Comparison of ENCODE assay signal across 8 cellular contexts in the genomic region with DNA sequence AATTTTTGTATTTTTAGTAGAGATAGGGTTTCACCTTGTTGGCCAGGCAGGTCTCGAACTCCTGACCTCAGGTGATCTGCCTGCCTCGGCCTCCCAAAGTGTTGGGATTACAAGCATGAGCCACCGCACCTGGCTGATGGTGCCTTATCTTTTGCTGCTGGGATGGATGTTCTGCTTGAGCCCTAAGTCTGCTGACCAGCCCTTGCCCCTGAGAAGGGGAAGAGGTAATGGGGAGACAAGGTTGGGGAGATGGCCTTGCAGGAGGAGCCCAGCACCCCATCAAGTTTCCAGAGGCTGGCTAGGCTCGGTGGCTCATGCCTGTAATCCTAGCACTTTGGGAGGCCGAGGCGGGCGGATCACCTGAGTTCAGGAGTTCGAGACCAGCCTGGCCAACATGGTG. TPM values are rescaled to one million over a fixed set of nuclear protein-coding genes. Genes with fewer than 3 reads are reported as not detected.
A peak's percentile ranks its signal among the peaks of the same experiment; 100 is the strongest.
DNase-seq lines count a peak whose midpoint lies in the region; ATAC-seq, FAIRE-seq and TF ChIP-seq lines count a peak whose summit lies in the region.
"Not testable (repeated sequence)": the region's sequence is repeated elsewhere in the genome, so short reads cannot be mapped to it uniquely, and the experiment has no call there.

No MANE protein-coding gene starts in this region.

- DNase-seq in CD4-positive, alpha-beta T cell; activated CD4-positive, alpha-beta T cell treated with anti-CD3 and anti-CD28 coated beads for 36 hours; activated T-cell treated with anti-CD3 and anti-CD28 coated beads, Interleukin-2, amount 50 U/mL, for 72 hours; K562 (ENCODE audit: extremely low read depth in 1 of 4, low spot score in 3 of 4); memory B cell (ENCODE audit: low spot score in 2 of 2): not testable (repeated sequence)
- peak; percentile 12 to 48 for DNase-seq in tibial artery

- in situ Hi-C loops in K562 (cut with MboI) = not testable (repeated sequence)

- H3K79me2 ChIP-seq in KMS-11 (ENCODE audit: insufficient read depth, low read depth); K562 (ENCODE audit: control insufficient read depth, insufficient read depth, low read length): not testable (repeated sequence)

- not testable (repeated sequence) for FAIRE-seq in K562 (lab: Jason Lieb, UNC)

- H3K4me1 Mint-ChIP-seq in CD4-positive, alpha-beta T cell (ENCODE audit: low read depth) = peaks cover 74% of the 10 kb centered on the region
- peaks cover 84% of the 10 kb centered on the region for H3K4me1 Mint-ChIP-seq in activated CD4-positive, alpha-beta T cell treated with anti-CD3 and anti-CD28 coated beads for 36 hours
- peaks cover 85% of the 10 kb centered on the region for H3K4me1 Mint-ChIP-seq in activated T-cell treated with anti-CD3 and anti-CD28 coated beads, Interleukin-2, amount 50 U/mL, for 72 hours (ENCODE audit: low read depth)
- peaks cover 50% of the 10 kb centered on the region for H3K4me1 Mint-ChIP-seq in memory B cell

- H4K20me1 ChIP-seq in KMS-11 (ENCODE audit: insufficient read depth); K562 (replicated peaks; ENCODE audit: control insufficient read depth, insufficient read depth, low read length): not testable (repeated sequence)

- intact Hi-C loops in CD4-positive, alpha-beta T cell (cut with DNase I, micrococcal nuclease) = loop anchor here (1.0 to 10.0 kb wide), 3 partner anchors 72 to 178 kb away; a partner anchor contains a TSS
- intact Hi-C loops in activated CD4-positive, alpha-beta T cell treated with anti-CD3 and anti-CD28 coated beads for 36 hours (cut with DNase I, micrococcal nuclease) = loop anchor here (5.0 to 10.0 kb wide), 4 partner anchors 318 to 820 kb away; a partner anchor contains a TSS
- intact Hi-C loops in K562 (cut with micrococcal nuclease) = not testable (repeated sequence)
- intact Hi-C loops in tibial artery (cut with DNase I; ENCODE audit: low total_unique reads) = loop anchor here (5.0 kb wide), 1 partner anchor 233 kb away; no protein-coding TSS in a partner anchor

- not testable (repeated sequence) for H2AFZ ChIP-seq in KMS-11 (ENCODE audit: low read depth)
- H2AFZ ChIP-seq in K562 (ENCODE audit: low read depth, low read length) = 0 out of 2 replicates have a peak overlapping the region, but pooled peaks have one; percentile 21

- not testable (repeated sequence) for H3K9me3 Mint-ChIP-seq in CD4-positive, alpha-beta T cell; activated CD4-positive, alpha-beta T cell treated with anti-CD3 and anti-CD28 coated beads for 36 hours (ENCODE audit: low read depth); activated T-cell treated with anti-CD3 and anti-CD28 coated beads, Interleukin-2, amount 50 U/mL, for 72 hours; memory B cell

- not testable (repeated sequence) for TF ChIP-seq RAD21 in K562 (CRISPR knock-in tag; conservative IDR thresholded peaks at IDR 0.05 in 1 of 2, IDR thresholded peaks at IDR 0.05 in 1 of 2)

- not testable (repeated sequence) for TF ChIP-seq POLR2A in K562 (conservative IDR thresholded peaks at IDR 0.05)

- H3K4me1 ChIP-seq in KMS-11 (ENCODE audit: low read depth, poor library complexity, severe bottlenecking) = peaks cover 33% of the 10 kb centered on the region
- H3K4me1 ChIP-seq in K562 (replicated peaks in 1 of 2; ENCODE audit: control insufficient read depth in 2 of 2, insufficient read depth in 2 of 2, low read length in 2 of 2) = peaks cover 49 to 61% of the 10 kb centered on the region in 2 experiments
- peaks cover 98 to 100% of the 10 kb centered on the region in 2 experiments for H3K4me1 ChIP-seq in neutrophil (ENCODE audit: control insufficient read depth in 1 of 2, insufficient read depth in 1 of 2, low read depth in 1 of 2, low read length in 1 of 2)
- H3K4me1 ChIP-seq in tibial artery = peaks cover 0 to 19% (median 5%) of the 10 kb centered on the region in 4 donors

- WGBS in K562 (ENCODE audit: insufficient coverage, low coverage, missing lambda C conversion rate) = 74% methylated on average over 8 of the region's 8 CpGs

- H3K4me3 ChIP-seq in KMS-11 (IDR thresholded peaks at IDR 0.05; ENCODE audit: insufficient read depth, low read depth, low read length); K562; tibial artery: not testable (repeated sequence)
- peak overlapping the region in 1 of 2 experiments; percentile 6 for H3K4me3 ChIP-seq in neutrophil (ENCODE audit: low read depth in 1 of 2, low read length in 1 of 2)

- H3K36me3 ChIP-seq in KMS-11 (ENCODE audit: insufficient read depth); K562 (ENCODE audit: control insufficient read depth, insufficient read depth, low read length); tibial artery: not testable (repeated sequence)
- peaks cover 15% of the 10 kb centered on the region for H3K36me3 ChIP-seq in neutrophil

- H3K9ac ChIP-seq in KMS-11; K562 (ENCODE audit: insufficient read depth in 1 of 2, low read depth in 2 of 2, low read length in 2 of 2): not testable (repeated sequence)

- POLR2A ChIA-PET in CD4-positive, alpha-beta T cell (lab: Charles Lee) = interaction anchor here (0.9 to 4.9 kb wide), 6 partner anchors 15 to 96 kb away, joined by 3 to 50 read pairs (median 6); a partner anchor contains a TSS
- POLR2A ChIA-PET in activated CD4-positive, alpha-beta T cell treated with anti-CD3 and anti-CD28 coated beads for 36 hours (lab: Charles Lee) = interaction anchor here (0.7 kb wide), 1 partner anchor 26 kb away, joined by 3 read pairs; no protein-coding TSS in a partner anchor
- POLR2A ChIA-PET in K562 (lab: Yijun Ruan, JAX) = interaction anchor here (0.6 kb wide), 1 partner anchor 807 kb away, joined by 3 read pairs; no protein-coding TSS in a partner anchor

- H3K27ac Mint-ChIP-seq in CD4-positive, alpha-beta T cell = peak overlapping the region; percentile 97
- H3K27ac Mint-ChIP-seq in activated CD4-positive, alpha-beta T cell treated with anti-CD3 and anti-CD28 coated beads for 36 hours; activated T-cell treated with anti-CD3 and anti-CD28 coated beads, Interleukin-2, amount 50 U/mL, for 72 hours: not testable (repeated sequence)
- H3K27ac Mint-ChIP-seq in memory B cell = peak overlapping the region; percentile 99

- H3K27me3 Mint-ChIP-seq in CD4-positive, alpha-beta T cell; activated CD4-positive, alpha-beta T cell treated with anti-CD3 and anti-CD28 coated beads for 36 hours; activated T-cell treated with anti-CD3 and anti-CD28 coated beads, Interleukin-2, amount 50 U/mL, for 72 hours (ENCODE audit: low read depth); memory B cell: not testable (repeated sequence)

- not testable (repeated sequence) for H3K27me3 ChIP-seq in CD4-positive, alpha-beta T cell (ENCODE audit: control insufficient read depth, insufficient read depth, low read length); KMS-11 (ENCODE audit: insufficient read depth, low read depth); K562 (ENCODE audit: control insufficient read depth in 2 of 2, insufficient read depth in 2 of 2, low read length in 2 of 2); neutrophil
- H3K27me3 ChIP-seq in tibial artery = peaks cover 0 to 40% of the 10 kb centered on the region in 2 donors

- not testable (repeated sequence) for H3K9me3 ChIP-seq in CD4-positive, alpha-beta T cell (ENCODE audit: control insufficient read depth, low read length); K562 (replicated peaks; ENCODE audit: control insufficient read depth, insufficient read depth, low read depth, low read length); neutrophil; tibial artery

- not testable (repeated sequence) for BruUV-seq in K562 (replicated peaks; lab: Mats Ljungman, UMichigan)

- not testable (repeated sequence) for H3K9me1 ChIP-seq in K562 (ENCODE audit: control insufficient read depth, insufficient read depth, low read length)

- H3K4me2 ChIP-seq in KMS-11 = peak overlapping the region; percentile 59; the same call in 1 of the 2 replicates
- not testable (repeated sequence) for H3K4me2 ChIP-seq in K562 (ENCODE audit: insufficient read depth, low read length)

- H3K36me3 Mint-ChIP-seq in CD4-positive, alpha-beta T cell (ENCODE audit: low read depth); activated CD4-positive, alpha-beta T cell treated with anti-CD3 and anti-CD28 coated beads for 36 hours (ENCODE audit: low read depth); activated T-cell treated with anti-CD3 and anti-CD28 coated beads, Interleukin-2, amount 50 U/mL, for 72 hours (ENCODE audit: insufficient read depth in 2 of 2); memory B cell: not testable (repeated sequence)

- TF ChIP-seq EP300 in K562 (IDR thresholded peaks at IDR 0.05; ENCODE audit: low read length) = not testable (repeated sequence)

- H3K4me3 Mint-ChIP-seq in CD4-positive, alpha-beta T cell; memory B cell: not testable (repeated sequence)
- H3K4me3 Mint-ChIP-seq in activated CD4-positive, alpha-beta T cell treated with anti-CD3 and anti-CD28 coated beads for 36 hours = peak overlapping the region; percentile 27
- peak overlapping the region; percentile 64 to 71 for H3K4me3 Mint-ChIP-seq in activated T-cell treated with anti-CD3 and anti-CD28 coated beads, Interleukin-2, amount 50 U/mL, for 72 hours

- TF ChIP-seq CTCF in CD4-positive, alpha-beta T cell (IDR thresholded peaks at IDR 0.05); KMS-11 (conservative IDR thresholded peaks at IDR 0.05; ENCODE audit: low read depth, low read length); K562 (IDR thresholded peaks at IDR 0.05 in 2 of 3, conservative IDR thresholded peaks at IDR 0.05 in 1 of 3; ENCODE audit: insufficient read depth in 2 of 3, low read depth in 1 of 3, low read length in 3 of 3); neutrophil (IDR thresholded peaks at IDR 0.05); tibial artery (IDR thresholded peaks at IDR 0.05): not testable (repeated sequence)

- H3K27ac ChIP-seq in CD4-positive, alpha-beta T cell (ENCODE audit: low read depth, low read length); KMS-11; K562 (ENCODE audit: extremely low read depth, low read depth, low read length); tibial artery: not testable (repeated sequence)
- peak overlapping the region; percentile 96 for H3K27ac ChIP-seq in neutrophil

- ATAC-seq in CD4-positive, alpha-beta T cell (ENCODE audit: poor library complexity); activated CD4-positive, alpha-beta T cell treated with anti-CD3 and anti-CD28 coated beads for 36 hours; activated T-cell treated with anti-CD3 and anti-CD28 coated beads, Interleukin-2, amount 50 U/mL, for 72 hours (replicated peaks in 1 of 2); K562; memory B cell (ENCODE audit: low read depth): not testable (repeated sequence)

- CTCF ChIA-PET in CD4-positive, alpha-beta T cell (lab: Charles Lee) = interaction anchor here (0.7 to 4.2 kb wide), 8 partner anchors 7 to 178 kb away, joined by 3 to 33 read pairs (median 4); a partner anchor contains a TSS
- CTCF ChIA-PET in activated CD4-positive, alpha-beta T cell treated with anti-CD3 and anti-CD28 coated beads for 36 hours (lab: Charles Lee) = interaction anchor here (0.5 to 1.6 kb wide), 5 partner anchors 11 to 380 kb away, joined by 3 to 4 read pairs (median 3); no protein-coding TSS in a partner anchor
- CTCF ChIA-PET in K562 (lab: Yijun Ruan, JAX; ENCODE audit: low intra/inter-chr PET ratio) = interaction anchor here (1.0 to 1.5 kb wide), 3 partner anchors 71 to 236 kb away, joined by 3 to 7 read pairs (median 6); a partner anchor contains a TSS

RNA-seq across cellular contexts. Expression of a gene that starts 6.0 kb away (rescaled TPM):
- total RNA-seq in CD4-positive, alpha-beta T cell = 10 to 100 TPM; 58.5 to 63.5 TPM
- total RNA-seq in activated CD4-positive, alpha-beta T cell treated with anti-CD3 and anti-CD28 coated beads for 36 hours = 10 to 100 TPM; 63.0 to 65.1 TPM
- 10 to 100 TPM; 50.7 to 68.2 TPM for total RNA-seq in activated T-cell treated with anti-CD3 and anti-CD28 coated beads, Interleukin-2, amount 50 U/mL, for 72 hours
- 8.9 and 13.3 TPM in 2 replicates for total RNA-seq in K562 (2011; cell fraction: chromatin; rRNA removed; ENCODE audit: low replicate concordance)
- total RNA-seq in K562 (2011; cell fraction: nucleolus; rRNA removed) = 5.0 and 5.2 TPM in 2 replicates
- 4.5 and 6.2 TPM in 2 replicates for total RNA-seq in K562 (2011; cell fraction: nucleoplasm; rRNA removed)
- total RNA-seq in K562 (2014; rRNA removed) (0.36 and 0.57 TPM in 2 replicates), K562 (2014; rRNA removed; fragmentation: Illumina TruSeq; extraction: Trizol) (0.11 and 0.16 TPM in 2 replicates), K562 (2015; rRNA removed; fragmentation: Illumina TruSeq; extraction: Trizol) (0.30 and 0.43 TPM in 2 replicates), K562 (2021) (0.69 and 0.84 TPM in 2 replicates)
- polyA plus RNA-seq in K562 (2011; rRNA removed) (1.3 and 2.0 TPM in 2 replicates), K562 (2014; fragmentation: Illumina TruSeq; extraction: Trizol) (0.52 and 0.68 TPM in 2 replicates), K562 (2014; fragmentation: Nextera tagmentation; extraction: Ambion mirVana) (under 1 TPM in 1 of 2 experiments, not detected in 1; 0.03 TPM), K562 (2014; rRNA removed) (1.00 and 2.3 TPM in 2 replicates)
- 0.83 and 1.1 TPM in 2 replicates for polyA plus RNA-seq in K562 (2011; cell fraction: cytosol; rRNA removed)
- polyA plus RNA-seq in K562 (2011; cell fraction: nucleus; rRNA removed) = 6.7 and 15.1 TPM in 2 replicates
- polyA plus RNA-seq in K562 (2012) = 0.79 and 2.5 TPM in 2 replicates
- polyA minus RNA-seq in K562 (2011; rRNA and poly(A)+ RNA removed) = 0.30 and 0.35 TPM in 2 replicates
- polyA minus RNA-seq in K562 (2011; cell fraction: cytosol; rRNA and poly(A)+ RNA removed) = 0.95 and 1.7 TPM in 2 replicates
- 0.78 and 1.1 TPM in 2 replicates for polyA minus RNA-seq in K562 (2011; cell fraction: nucleus; rRNA and poly(A)+ RNA removed)
